ENCODE assay signal across 2 cellular contexts in the genomic region with DNA sequence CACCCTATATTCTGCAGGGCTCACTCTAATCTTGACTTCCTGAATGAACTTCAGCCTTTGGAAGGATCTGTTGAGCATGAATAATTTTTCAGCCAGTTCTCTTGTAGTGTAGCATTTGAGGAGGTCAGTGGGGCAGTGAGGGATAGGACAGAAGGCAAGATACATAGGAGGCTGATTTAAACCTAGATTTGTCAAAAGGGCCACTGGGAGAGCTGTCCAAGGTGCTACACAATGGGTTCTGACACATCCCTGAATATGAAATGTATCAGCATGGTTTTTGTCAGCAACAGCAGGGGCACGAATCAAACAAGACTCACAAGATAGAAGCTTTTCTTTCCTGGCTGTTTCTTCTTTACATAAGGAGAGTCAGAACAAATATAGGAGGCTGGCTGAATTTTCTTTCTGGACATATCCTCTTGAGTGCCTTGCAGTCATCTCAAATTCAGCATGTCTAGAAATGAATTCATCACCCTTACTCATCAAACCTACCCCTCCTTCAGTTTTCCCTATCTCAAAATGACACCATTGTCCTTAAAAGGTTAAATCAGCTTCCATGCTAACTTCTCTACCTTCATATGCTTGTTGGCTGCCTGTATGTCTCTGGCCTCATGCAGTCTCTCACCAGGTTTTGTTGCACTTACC.
A peak's percentile ranks its signal among the peaks of the same experiment; 100 is the strongest.
TF ChIP-seq lines count a peak whose summit lies in the region.

No MANE protein-coding gene starts in this region.

TF ChIP-seq in K562, 482 proteins besides CTCF, POLR2A, EP300 and RAD21 (continued from another document):
- TF ChIP-seq MYBL2 (IDR thresholded peaks at IDR 0.05; ENCODE audit: low read depth) (no peak), MYBL2 (CRISPR knock-in tag; IDR thresholded peaks at IDR 0.05; ENCODE audit: borderline replicate concordance) (no peak), DMBX1 (CRISPR knock-in tag; IDR thresholded peaks at IDR 0.05; ENCODE audit: borderline replicate concordance) (peak; percentile 71; the same call in 1 of the 2 replicates), CBFA2T3 (IDR thresholded peaks at IDR 0.05) (no peak), DNMT1 (IDR thresholded peaks at IDR 0.05) (no peak), ZNF77 (CRISPR knock-in tag; IDR thresholded peaks at IDR 0.05) (no peak), MIER1 (IDR thresholded peaks at IDR 0.05; ENCODE audit: low read depth) (peak; percentile 96), ZNF764 (CRISPR knock-in tag; IDR thresholded peaks at IDR 0.05; ENCODE audit: low read depth) (no peak), ZNF347 (CRISPR knock-in tag; IDR thresholded peaks at IDR 0.05; ENCODE audit: low read depth) (no peak), ETV5 (CRISPR knock-in tag; IDR thresholded peaks at IDR 0.05; ENCODE audit: low read depth) (no peak), ZNF57 (CRISPR knock-in tag; IDR thresholded peaks at IDR 0.05) (no peak), PPARD (CRISPR knock-in tag; IDR thresholded peaks at IDR 0.05) (no peak), CGGBP1 (CRISPR knock-in tag; IDR thresholded peaks at IDR 0.05) (no peak), ZNF766 (CRISPR knock-in tag; conservative IDR thresholded peaks at IDR 0.05) (peak; percentile 91), KAT8 (IDR thresholded peaks at IDR 0.05; ENCODE audit: low read depth) (no peak), ZNF146 (CRISPR knock-in tag; IDR thresholded peaks at IDR 0.05; ENCODE audit: unreplicated experiment) (no peak), ELK1 (CRISPR knock-in tag; IDR thresholded peaks at IDR 0.05) (no peak), CAMTA2 (CRISPR knock-in tag; conservative IDR thresholded peaks at IDR 0.05) (no peak), ZNF324 (CRISPR knock-in tag; IDR thresholded peaks at IDR 0.05) (no peak)
- TF ChIP-seq, protein P1, sequence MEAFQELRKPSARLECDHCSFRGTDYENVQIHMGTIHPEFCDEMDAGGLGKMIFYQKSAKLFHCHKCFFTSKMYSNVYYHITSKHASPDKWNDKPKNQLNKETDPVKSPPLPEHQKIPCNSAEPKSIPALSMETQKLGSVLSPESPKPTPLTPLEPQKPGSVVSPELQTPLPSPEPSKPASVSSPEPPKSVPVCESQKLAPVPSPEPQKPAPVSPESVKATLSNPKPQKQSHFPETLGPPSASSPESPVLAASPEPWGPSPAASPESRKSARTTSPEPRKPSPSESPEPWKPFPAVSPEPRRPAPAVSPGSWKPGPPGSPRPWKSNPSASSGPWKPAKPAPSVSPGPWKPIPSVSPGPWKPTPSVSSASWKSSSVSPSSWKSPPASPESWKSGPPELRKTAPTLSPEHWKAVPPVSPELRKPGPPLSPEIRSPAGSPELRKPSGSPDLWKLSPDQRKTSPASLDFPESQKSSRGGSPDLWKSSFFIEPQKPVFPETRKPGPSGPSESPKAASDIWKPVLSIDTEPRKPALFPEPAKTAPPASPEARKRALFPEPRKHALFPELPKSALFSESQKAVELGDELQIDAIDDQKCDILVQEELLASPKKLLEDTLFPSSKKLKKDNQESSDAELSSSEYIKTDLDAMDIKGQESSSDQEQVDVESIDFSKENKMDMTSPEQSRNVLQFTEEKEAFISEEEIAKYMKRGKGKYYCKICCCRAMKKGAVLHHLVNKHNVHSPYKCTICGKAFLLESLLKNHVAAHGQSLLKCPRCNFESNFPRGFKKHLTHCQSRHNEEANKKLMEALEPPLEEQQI (IDR thresholded peaks at IDR 0.05) = peak; percentile 87; the same call in 1 of the 2 replicates
- TF ChIP-seq, protein P2, sequence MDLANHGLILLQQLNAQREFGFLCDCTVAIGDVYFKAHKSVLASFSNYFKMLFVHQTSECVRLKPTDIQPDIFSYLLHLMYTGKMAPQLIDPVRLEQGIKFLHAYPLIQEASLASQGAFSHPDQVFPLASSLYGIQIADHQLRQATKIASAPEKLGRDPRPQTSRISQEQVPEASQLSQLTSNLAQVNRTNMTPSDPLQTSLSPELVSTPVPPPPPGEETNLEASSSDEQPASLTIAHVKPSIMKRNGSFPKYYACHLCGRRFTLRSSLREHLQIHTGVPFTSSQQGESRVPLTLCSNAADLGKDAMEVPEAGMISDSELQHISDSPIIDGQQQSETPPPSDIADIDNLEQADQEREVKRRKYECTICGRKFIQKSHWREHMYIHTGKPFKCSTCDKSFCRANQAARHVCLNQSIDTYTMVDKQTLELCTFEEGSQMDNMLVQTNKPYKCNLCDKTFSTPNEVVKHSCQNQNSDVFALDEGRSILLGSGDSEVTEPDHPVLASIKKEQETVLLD (IDR thresholded peaks at IDR 0.05) = no peak

TF ChIP-seq in HepG2, 621 proteins besides CTCF, POLR2A, EP300 and RAD21 (continued from another document and continues in another):
- 0 out of 2 replicates have a peak, but pooled peaks have one; percentile 49 for TF ChIP-seq KLF12 (CRISPR knock-in tag; IDR thresholded peaks at IDR 0.05; ENCODE audit: borderline replicate concordance)
- no peak for TF ChIP-seq CENPT (CRISPR knock-in tag; IDR thresholded peaks at IDR 0.05; ENCODE audit: low read depth)
- TF ChIP-seq ARNT (IDR thresholded peaks at IDR 0.05) = no peak
- TF ChIP-seq, protein P3, sequence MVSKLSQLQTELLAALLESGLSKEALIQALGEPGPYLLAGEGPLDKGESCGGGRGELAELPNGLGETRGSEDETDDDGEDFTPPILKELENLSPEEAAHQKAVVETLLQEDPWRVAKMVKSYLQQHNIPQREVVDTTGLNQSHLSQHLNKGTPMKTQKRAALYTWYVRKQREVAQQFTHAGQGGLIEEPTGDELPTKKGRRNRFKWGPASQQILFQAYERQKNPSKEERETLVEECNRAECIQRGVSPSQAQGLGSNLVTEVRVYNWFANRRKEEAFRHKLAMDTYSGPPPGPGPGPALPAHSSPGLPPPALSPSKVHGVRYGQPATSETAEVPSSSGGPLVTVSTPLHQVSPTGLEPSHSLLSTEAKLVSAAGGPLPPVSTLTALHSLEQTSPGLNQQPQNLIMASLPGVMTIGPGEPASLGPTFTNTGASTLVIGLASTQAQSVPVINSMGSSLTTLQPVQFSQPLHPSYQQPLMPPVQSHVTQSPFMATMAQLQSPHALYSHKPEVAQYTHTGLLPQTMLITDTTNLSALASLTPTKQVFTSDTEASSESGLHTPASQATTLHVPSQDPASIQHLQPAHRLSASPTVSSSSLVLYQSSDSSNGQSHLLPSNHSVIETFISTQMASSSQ (IDR thresholded peaks at IDR 0.05; ENCODE audit: low read depth) = no peak
- TF ChIP-seq, protein P3 (CRISPR knock-in tag; IDR thresholded peaks at IDR 0.05; ENCODE audit: borderline replicate concordance) = 0 out of 2 replicates have a peak, but pooled peaks have one; percentile 35
- TF ChIP-seq ZNF773 (CRISPR knock-in tag; IDR thresholded peaks at IDR 0.05; ENCODE audit: borderline replicate concordance) = peak; percentile 81; the same call in 1 of the 2 replicates
- TF ChIP-seq ZNF121 (CRISPR knock-in tag; IDR thresholded peaks at IDR 0.05) = no peak
- TF ChIP-seq TSC22D2 (CRISPR knock-in tag; IDR thresholded peaks at IDR 0.05; ENCODE audit: borderline replicate concordance) = 0 out of 2 replicates have a peak, but pooled peaks have one; percentile 35
- no peak for TF ChIP-seq SMAD1 (CRISPR knock-in tag; IDR thresholded peaks at IDR 0.05; ENCODE audit: borderline replicate concordance, low read depth)
- no peak for TF ChIP-seq ZFP36L1 (CRISPR knock-in tag; IDR thresholded peaks at IDR 0.05)
- TF ChIP-seq TEAD2 (CRISPR knock-in tag; IDR thresholded peaks at IDR 0.05) = peak; percentile 68; the same call in 1 of the 2 replicates
- TF ChIP-seq ZFP1 (CRISPR knock-in tag; IDR thresholded peaks at IDR 0.05) = no peak
- no peak for TF ChIP-seq ZNF646 (CRISPR knock-in tag; IDR thresholded peaks at IDR 0.05)
- TF ChIP-seq, protein P4, sequence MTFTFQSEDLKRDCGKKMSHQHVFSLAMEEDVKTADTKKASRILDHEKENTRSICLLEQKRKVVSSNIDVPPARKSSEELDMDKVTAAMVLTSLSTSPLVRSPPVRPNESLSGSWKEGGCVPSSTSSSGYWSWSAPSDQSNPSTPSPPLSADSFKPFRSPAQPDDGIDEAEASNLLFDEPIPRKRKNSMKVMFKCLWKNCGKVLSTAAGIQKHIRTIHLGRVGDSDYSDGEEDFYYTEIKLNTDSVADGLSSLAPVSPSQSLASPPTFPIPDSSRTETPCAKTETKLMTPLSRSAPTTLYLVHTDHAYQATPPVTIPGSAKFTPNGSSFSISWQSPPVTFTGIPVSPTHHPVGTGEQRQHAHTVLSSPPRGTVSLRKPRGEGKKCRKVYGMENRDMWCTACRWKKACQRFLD (CRISPR knock-in tag; IDR thresholded peaks at IDR 0.05; ENCODE audit: borderline replicate concordance) = no peak
- TF ChIP-seq ZNF503 (CRISPR knock-in tag; IDR thresholded peaks at IDR 0.05) = no peak
- TF ChIP-seq GZF1 (CRISPR knock-in tag; IDR thresholded peaks at IDR 0.05) = no peak
- TF ChIP-seq MTF1 (CRISPR knock-in tag; IDR thresholded peaks at IDR 0.05) = peak; percentile 72; the same call in 1 of the 2 replicates
- TF ChIP-seq ZNF232 (CRISPR knock-in tag; IDR thresholded peaks at IDR 0.05; ENCODE audit: borderline replicate concordance) = peak; percentile 83; the same call in 1 of the 2 replicates
- TF ChIP-seq ZNF570 (CRISPR knock-in tag; IDR thresholded peaks at IDR 0.05; ENCODE audit: borderline replicate concordance) = no peak
- peak; percentile 66; the same call in 1 of the 2 replicates for TF ChIP-seq CHCHD3 (CRISPR knock-in tag; IDR thresholded peaks at IDR 0.05)
- peak; percentile 74 for TF ChIP-seq ZNF878 (CRISPR knock-in tag; IDR thresholded peaks at IDR 0.05)
- no peak; the same call in 1 of the 2 replicates for TF ChIP-seq ZNF816 (CRISPR knock-in tag; IDR thresholded peaks at IDR 0.05; ENCODE audit: borderline replicate concordance)
- TF ChIP-seq RBM22 (optimal IDR thresholded peaks at IDR 0.05; ENCODE audit: low read length) = no peak
- no peak for TF ChIP-seq DDIT3 (CRISPR knock-in tag; IDR thresholded peaks at IDR 0.05)
- no peak for TF ChIP-seq ATF1 (CRISPR knock-in tag; IDR thresholded peaks at IDR 0.05)
- no peak for TF ChIP-seq NCOR1 (IDR thresholded peaks at IDR 0.05; ENCODE audit: borderline replicate concordance, low read length)
- no peak for TF ChIP-seq XRCC5 (optimal IDR thresholded peaks at IDR 0.05; ENCODE audit: low read length)
- TF ChIP-seq TARDBP (CRISPR knock-in tag; IDR thresholded peaks at IDR 0.05) = 0 out of 2 replicates have a peak, but pooled peaks have one; percentile 27
- TF ChIP-seq SP2 (CRISPR knock-in tag; IDR thresholded peaks at IDR 0.05) = no peak
